In genomic region chr18:34696681-34697080, GRCh38 we compare ENCODE assay signal across 14 cellular contexts.
"Had no signal": no experiment of that assay in that cellular context is flagged by ENCODE, and none has a peak within 500 bp of the region (broad histone marks: within the 10 kb centered on the region; RNA-seq: fewer than 3 reads in every experiment).

No MANE protein-coding gene starts in this region.

- DNase-seq: colonic mucosa; erythroblast; foreskin melanocyte; head of caudate nucleus; kidney glomerular epithelial cell; natural killer cell; posterior cingulate gyrus; sigmoid colon; stimulated activated CD4-positive, alpha-beta T cell treated with anti-CD3 and anti-CD28 coated beads, Interleukin-12 subunit alpha, Interleukin-12 subunit beta, amount 100 ng/mL, for 4 hours; stimulated activated naive CD4-positive, alpha-beta T cell treated with Interleukin-2 at 50 U/mL for 16 hours; trophoblast cell had no signal

- H3K9me3 ChIP-seq: colonic mucosa, right atrium auricular region, sigmoid colon had no signal

- H3K4me1 ChIP-seq: colonic mucosa had no signal

- H3K36me3 ChIP-seq: colonic mucosa, right atrium auricular region, sigmoid colon had no signal

- H3K27me3 ChIP-seq: colonic mucosa, hepatocyte, right atrium auricular region, sigmoid colon had no signal

- H3K4me3 ChIP-seq: colonic mucosa, hepatocyte, right atrium auricular region, sigmoid colon, skin epidermis had no signal

- H3K27ac ChIP-seq: colonic mucosa, hepatocyte, right atrium auricular region, sigmoid colon, skin epidermis had no signal

- ATAC-seq: natural killer cell had no signal
